Comparison of ENCODE assay signal across 10 cellular contexts in genomic region chr4:112889619-112890294, GRCh38.
DNase-seq lines count a peak whose midpoint lies in the region; ATAC-seq, FAIRE-seq and TF ChIP-seq lines count a peak whose summit lies in the region.
"Had no signal": no experiment of that assay in that cellular context is flagged by ENCODE, and none has a peak within 500 bp of the region (broad histone marks: within the 10 kb centered on the region; RNA-seq: fewer than 3 reads in every experiment).

No MANE protein-coding gene starts in this region.

- H3K27ac Mint-ChIP-seq in activated naive CD8-positive, alpha-beta T cell treated with anti-CD3 and anti-CD28 coated beads, Interleukin-2, amount 50 U/mL, for 24 hours = no peak overlapping the region
- H3K27ac Mint-ChIP-seq in progenitor cell of endocrine pancreas = no peak overlapping the region

- H3K9me3 Mint-ChIP-seq in activated naive CD8-positive, alpha-beta T cell treated with anti-CD3 and anti-CD28 coated beads, Interleukin-2, amount 50 U/mL, for 24 hours = no peaks in the 10 kb centered on the region
- no peaks in the 10 kb centered on the region for H3K9me3 Mint-ChIP-seq in progenitor cell of endocrine pancreas (ENCODE audit: low read depth)

- no peaks in the 10 kb centered on the region for H3K27me3 Mint-ChIP-seq in activated naive CD8-positive, alpha-beta T cell treated with anti-CD3 and anti-CD28 coated beads, Interleukin-2, amount 50 U/mL, for 24 hours
- H3K27me3 Mint-ChIP-seq in progenitor cell of endocrine pancreas = no peaks in the 10 kb centered on the region

- no peaks in the 10 kb centered on the region for H3K9me3 ChIP-seq in stomach

- DNase-seq in GM19239 (ENCODE audit: insufficient read length, low spot score) = no peak
- peak; percentile 26 for DNase-seq in NCI-H2227 treated with DMSO at 0.1 percent for 48 hours (lab: John Stamatoyannopoulos, UW)
- DNase-seq in fibroblast of the aortic adventitia (ENCODE audit: low read depth) = peak; percentile 90
- no peak for DNase-seq in stomach
- no peak for DNase-seq in activated naive CD8-positive, alpha-beta T cell treated with anti-CD3 and anti-CD28 coated beads, Interleukin-2, amount 50 U/mL, for 24 hours
- no peak for DNase-seq in NCI-H2029 treated with DMSO at 0.1 percent for 48 hours (lab: John Stamatoyannopoulos, UW)
- no peak for DNase-seq in progenitor cell of endocrine pancreas (ENCODE audit: low spot score, unreplicated experiment)
- DNase-seq: activated effector memory CD4-positive, alpha-beta T cell treated with anti-CD3 and anti-CD28 coated beads, Interleukin-2, amount 50 U/mL, for 16 hours; NCI-H774 had no signal

- H3K4me1 ChIP-seq in stomach = peaks cover 0 to 5% (median 0%) of the 10 kb centered on the region in 4 donors

- intact Hi-C loops in stomach (cut with DNase I; ENCODE audit: low total_unique reads) = no loop called here

- H3K4me3 Mint-ChIP-seq in activated naive CD8-positive, alpha-beta T cell treated with anti-CD3 and anti-CD28 coated beads, Interleukin-2, amount 50 U/mL, for 24 hours = no peak overlapping the region
- no peak overlapping the region for H3K4me3 Mint-ChIP-seq in progenitor cell of endocrine pancreas (ENCODE audit: low read depth)

- peak; percentile 69 for FAIRE-seq in GM19239 (lab: Jason Lieb, UNC)

- H3K4me1 Mint-ChIP-seq in activated naive CD8-positive, alpha-beta T cell treated with anti-CD3 and anti-CD28 coated beads, Interleukin-2, amount 50 U/mL, for 24 hours = no peaks in the 10 kb centered on the region
- H3K4me1 Mint-ChIP-seq in progenitor cell of endocrine pancreas (ENCODE audit: low read depth) = no peaks in the 10 kb centered on the region

- no peak for TF ChIP-seq CTCF in fibroblast of the aortic adventitia (IDR thresholded peaks at IDR 0.05; ENCODE audit: insufficient read depth, low read length)
- no peak for TF ChIP-seq CTCF in stomach (IDR thresholded peaks at IDR 0.05)
- no peak for TF ChIP-seq CTCF in progenitor cell of endocrine pancreas (IDR thresholded peaks at IDR 0.05; ENCODE audit: unreplicated experiment)

- peak overlapping the region in 4 of 5 donors; percentile 22 to 70 (median 40) for H3K27ac ChIP-seq in stomach

- no peak for TF ChIP-seq EP300 in stomach (IDR thresholded peaks at IDR 0.05)

- H3K4me3 ChIP-seq in fibroblast of the aortic adventitia (ENCODE audit: low read depth, low read length) (peak overlapping the region; percentile 44), stomach (peak overlapping the region; percentile 7 to 26 (median 20))

- no peaks in the 10 kb centered on the region for H3K36me3 ChIP-seq in stomach

- H3K36me3 Mint-ChIP-seq in activated naive CD8-positive, alpha-beta T cell treated with anti-CD3 and anti-CD28 coated beads, Interleukin-2, amount 50 U/mL, for 24 hours (ENCODE audit: low read depth) = no peaks in the 10 kb centered on the region
- no peaks in the 10 kb centered on the region for H3K36me3 Mint-ChIP-seq in progenitor cell of endocrine pancreas (ENCODE audit: insufficient read depth)

- 42 to 60% (median 52%) methylated on average over 4 of the region's 4 CpGs for WGBS in stomach, 5 donors

- no peak for TF ChIP-seq POLR2A in stomach (IDR thresholded peaks at IDR 0.05)

- ATAC-seq in activated naive CD8-positive, alpha-beta T cell treated with anti-CD3 and anti-CD28 coated beads, Interleukin-2, amount 50 U/mL, for 24 hours = no peak
- no peak for ATAC-seq in GM21786 (IDR thresholded peaks at IDR 0.05; ENCODE audit: unreplicated experiment)

- H3K27me3 ChIP-seq in stomach = no peaks in the 10 kb centered on the region

Comparison
In these comparisons a context has a peak if more than half of its experiments do, and no peak if none do; other contexts are left out.
1. DNase-seq: peak in NCI-H2227 treated with DMSO at 0.1 percent for 48 hours (single experiment) and fibroblast of the aortic adventitia (single experiment); none in GM19239 (single experiment), stomach (single experiment), activated naive CD8-positive, alpha-beta T cell treated with anti-CD3 and anti-CD28 coated beads, Interleukin-2, amount 50 U/mL, for 24 hours (single experiment), NCI-H2029 treated with DMSO at 0.1 percent for 48 hours (single experiment) and progenitor cell of endocrine pancreas (single experiment).